In genomic region chr19:5987077-5987818, GRCh38 we compare ENCODE assay signal across 7 cellular contexts. TPM values are rescaled to one million over a fixed set of nuclear protein-coding genes. Genes with fewer than 3 reads are reported as not detected.
A peak's percentile ranks its signal among the peaks of the same experiment; 100 is the strongest.
DNase-seq lines count a peak whose midpoint lies in the region; ATAC-seq, FAIRE-seq and TF ChIP-seq lines count a peak whose summit lies in the region.

No MANE protein-coding gene starts in this region.

- peak overlapping the region in 1 of 2 donors; percentile 44 for H3K4me3 ChIP-seq in small intestine (ENCODE audit: low read depth in 1 of 2, low read length in 2 of 2)

- H3K27ac ChIP-seq in small intestine (ENCODE audit: low read depth in 1 of 2, low read length in 1 of 2): no peak overlapping the region

- WGBS in small intestine, 3 donors: 12 to 20% (median 17%) methylated on average over 17 of the region's 17 CpGs

- peak; percentile 87 to 90 for TF ChIP-seq CTCF in brain (conservative IDR thresholded peaks at IDR 0.05)

- DNase-seq in GM12891 (ENCODE audit: insufficient read length, low spot score) (peak; percentile 51), NCI-H2081 (lab: John Stamatoyannopoulos, UW) (peak; percentile 86 to 89), iPS-NIHi7 (ENCODE audit: extremely low spot score) (peak; percentile 79), small intestine (peak; percentile 89)

- no peaks in the 10 kb centered on the region for H3K36me3 ChIP-seq in small intestine (ENCODE audit: control insufficient read depth in 2 of 2, insufficient read depth in 2 of 2, low read length in 2 of 2)

- H3K4me3 Mint-ChIP-seq in brain: peak overlapping the region; percentile 21 to 68 (median 29)

- H3K4me1 ChIP-seq in small intestine (ENCODE audit: control insufficient read depth in 2 of 2, insufficient read depth in 1 of 2, low read depth in 1 of 2, low read length in 1 of 2): no peaks in the 10 kb centered on the region

- H3K27me3 ChIP-seq in small intestine (ENCODE audit: control insufficient read depth in 2 of 2, insufficient read depth in 2 of 2, low read length in 2 of 2): no peaks in the 10 kb centered on the region

- peaks cover 4% of the 10 kb centered on the region for H3K27me3 Mint-ChIP-seq in brain

- peak overlapping the region in 4 of 5 experiments; percentile 72 to 88 (median 78) for H3K27ac Mint-ChIP-seq in brain

- no peaks in the 10 kb centered on the region for H3K9me3 ChIP-seq in small intestine (ENCODE audit: control insufficient read depth, low read depth)

- TF ChIP-seq POLR2A in GM12891 (IDR thresholded peaks at IDR 0.05; ENCODE audit: low read depth, low read length): no peak

- no peak for ATAC-seq in GM18517 (IDR thresholded peaks at IDR 0.05; ENCODE audit: unreplicated experiment)

- FAIRE-seq in GM12891 (lab: Jason Lieb, UNC) (peak; percentile 88), TTC549 (lab: Jason Lieb, UNC) (peak; percentile 56), small intestine (lab: Jason Lieb, UNC) (no peak)

- H3K4me1 Mint-ChIP-seq in brain: peaks cover 26% of the 10 kb centered on the region

- no peaks in the 10 kb centered on the region for H3K9me3 Mint-ChIP-seq in brain

- H3K36me3 Mint-ChIP-seq in brain: no peaks in the 10 kb centered on the region

TF ChIP-seq in GM12891, 5 proteins besides CTCF, POLR2A, EP300 and RAD21:
- TF ChIP-seq POU2F2 (IDR thresholded peaks at IDR 0.05; ENCODE audit: low read depth, low read length) (no peak), PAX5 (IDR thresholded peaks at IDR 0.05; ENCODE audit: insufficient read depth, low read length, severe bottlenecking) (no peak), POLR2AphosphoS5 (IDR thresholded peaks at IDR 0.05; ENCODE audit: low read depth, low read length) (no peak), SPI1 (IDR thresholded peaks at IDR 0.05; ENCODE audit: low read depth, low read length) (no peak), TAF1 (IDR thresholded peaks at IDR 0.05; ENCODE audit: low read depth, low read length) (no peak)
TF ChIP-seq in GM12891: peak in this region for 0.

RNA-seq across cellular contexts. Expression of gene RANBP3, which starts 9.3 kb away (rescaled TPM):
- polyA plus RNA-seq in GM12891 (2012; ENCODE audit: low read depth, missing spikeins): 40.5 TPM
- 183 TPM for polyA plus RNA-seq in brain (ENCODE audit: insufficient read depth, low read depth, low replicate concordance)
- 10 to 100 TPM; 23.0 to 43.1 (median 33.5) TPM for polyA plus RNA-seq in small intestine
